In the genomic region with DNA sequence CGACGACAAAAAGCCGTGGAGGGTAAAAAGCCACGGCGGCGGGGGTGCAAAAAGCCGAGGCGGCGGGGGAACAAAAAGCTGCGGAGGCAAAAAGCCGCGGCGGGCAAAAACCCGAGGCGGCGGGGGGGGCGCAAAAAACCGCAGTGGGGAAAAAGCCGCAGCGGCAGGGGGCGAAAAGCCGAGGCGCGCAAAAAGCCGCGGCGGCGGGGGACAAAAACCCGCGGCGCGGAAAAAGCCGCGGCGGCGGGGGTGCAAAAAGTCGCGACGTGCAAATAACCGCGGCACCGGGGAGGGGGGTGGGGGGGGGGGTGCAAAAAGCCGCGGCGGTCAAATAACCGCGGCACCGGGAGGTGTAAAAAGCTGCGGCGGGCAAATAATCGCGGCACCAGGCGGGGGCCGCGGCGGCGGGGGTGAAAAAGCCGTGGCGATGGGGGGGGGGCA, we compare ENCODE assay signal across 10 cellular contexts.
DNase-seq lines count a peak whose midpoint lies in the region; ATAC-seq and TF ChIP-seq lines count a peak whose summit lies in the region.
"Had no signal": no experiment of that assay in that cellular context is flagged by ENCODE, and none has a peak within 500 bp of the region (broad histone marks: within the 10 kb centered on the region; RNA-seq: fewer than 3 reads in every experiment).

No MANE protein-coding gene starts in this region.

- H3K4me1 ChIP-seq in IMR-90 (ENCODE audit: control insufficient read depth, insufficient read depth, low read length) (no peaks in the 10 kb centered on the region), ectodermal cell (ENCODE audit: control insufficient read depth, insufficient read depth, low read length) (no peaks in the 10 kb centered on the region), neural progenitor cell (no peaks in the 10 kb centered on the region)

- no peak overlapping the region for H3K4ac ChIP-seq in IMR-90 (ENCODE audit: low read depth, low read length)

- H3K4me2 ChIP-seq in IMR-90 (ENCODE audit: low read depth, low read length) = no peak overlapping the region
- peak overlapping the region; percentile 64 for H3K4me2 ChIP-seq in neural progenitor cell

- H3K27me3 ChIP-seq in IMR-90 (ENCODE audit: control insufficient read depth, insufficient read depth, low read length) = no peaks in the 10 kb centered on the region; the same call in 1 of the 2 replicates
- peaks cover 16% of the 10 kb centered on the region for H3K27me3 ChIP-seq in ectodermal cell (ENCODE audit: control insufficient read depth, insufficient read depth, low read length, poor library complexity, severe bottlenecking)
- peaks cover 70% of the 10 kb centered on the region for H3K27me3 ChIP-seq in neural progenitor cell

- no peak overlapping the region for H2BK20ac ChIP-seq in IMR-90 (ENCODE audit: low read depth, low read length)

- ATAC-seq in IMR-90 (ENCODE audit: low read depth) = no peak

- no peak overlapping the region for H2AK9ac ChIP-seq in IMR-90 (replicated peaks; ENCODE audit: low read depth, low read length, poor library complexity)

- no peaks in the 10 kb centered on the region for H3K79me2 ChIP-seq in neural progenitor cell (ENCODE audit: low read depth)

- no peak for DNase-seq in AG04449 (ENCODE audit: low read depth, low spot score)
- no peak for DNase-seq in IMR-90
- no peak for DNase-seq in neural progenitor cell (ENCODE audit: low spot score)
- DNase-seq in caudate nucleus (lab: John Stamatoyannopoulos, UW) = no peak
- DNase-seq in NOMO-1 treated with dmso at 0.1 percent for 144 hours (lab: John Stamatoyannopoulos, UW; ENCODE audit: unreplicated experiment) = no peak
- DNase-seq in NOMO-1 treated with DMSO at 0.1 percent for 48 hours (lab: John Stamatoyannopoulos, UW; ENCODE audit: unreplicated experiment) = no peak
- no peak for DNase-seq in activated CD4-positive, alpha-beta T cell treated with anti-CD3 and anti-CD28 coated beads for 1 hour
- DNase-seq: DND-41, MV-4-11 had no signal

- H3K79me1 ChIP-seq in IMR-90 (ENCODE audit: low read depth in 1 of 2, low read length in 2 of 2) = no peaks in the 10 kb centered on the region

- CTCF ChIA-PET in AG04449 (lab: Yijun Ruan, JAX) = no interaction called here
- CTCF ChIA-PET in IMR-90 (lab: Yijun Ruan, JAX) = no interaction called here

- no peaks in the 10 kb centered on the region for H3K9me3 Mint-ChIP-seq in neural progenitor cell

- H4K5ac ChIP-seq in IMR-90 (ENCODE audit: low read depth, low read length) = no peak overlapping the region

- POLR2A ChIA-PET in AG04449 (lab: Yijun Ruan, JAX) (no interaction called here), IMR-90 (lab: Charles Lee; ENCODE audit: unreplicated experiment) (no interaction called here)

- no peak overlapping the region for H4K91ac ChIP-seq in IMR-90 (ENCODE audit: insufficient read depth, low read depth, low read length)

- in situ Hi-C loops in IMR-90 (cut with MboI; ENCODE audit: low sequenced_read_pairs) = no loop called here

- no peak overlapping the region for H3K27ac ChIP-seq in IMR-90 (ENCODE audit: insufficient read depth, low read length)
- no peak overlapping the region for H3K27ac ChIP-seq in ectodermal cell (ENCODE audit: insufficient read depth, low read depth, low read length, poor library complexity, severe bottlenecking)
- H3K27ac ChIP-seq in neural progenitor cell = no peak overlapping the region
- H3K27ac ChIP-seq in caudate nucleus (ENCODE audit: low read depth, low read length) = no peak overlapping the region

- H2BK5ac ChIP-seq in IMR-90 (ENCODE audit: low read depth, low read length, poor library complexity, severe bottlenecking) = no peak overlapping the region

- no peak overlapping the region for H2BK120ac ChIP-seq in IMR-90 (ENCODE audit: low read depth, low read length)

- H3K4me3 ChIP-seq in AG04449 (ENCODE audit: low read depth, low read length) = 0 out of 2 replicates have a peak overlapping the region, but pooled peaks have one; percentile 6
- H3K4me3 ChIP-seq in IMR-90 (ENCODE audit: insufficient read depth, low read depth, low read length) = peak overlapping the region; percentile 43; the same call in 1 of the 2 replicates
- H3K4me3 ChIP-seq in ectodermal cell (ENCODE audit: insufficient read depth, low read depth, low read length) = peak overlapping the region; percentile 26
- H3K4me3 ChIP-seq in neural progenitor cell = peak overlapping the region; percentile 52

- no peaks in the 10 kb centered on the region for H3K36me3 ChIP-seq in IMR-90 (ENCODE audit: control insufficient read depth, insufficient read depth, low read length)
- H3K36me3 ChIP-seq in ectodermal cell (ENCODE audit: control insufficient read depth, insufficient read depth, low read length) = no peaks in the 10 kb centered on the region
- H3K36me3 ChIP-seq in neural progenitor cell = no peaks in the 10 kb centered on the region

- intact Hi-C loops in IMR-90 (cut with micrococcal nuclease) = no loop called here

- H3K9me1 ChIP-seq in IMR-90 (ENCODE audit: insufficient read depth, low read length) = no peaks in the 10 kb centered on the region

- BruUV-seq in IMR-90 (replicated peaks; lab: Mats Ljungman, UMichigan) = no TSS peak

- H3K9me3 ChIP-seq in IMR-90 (ENCODE audit: control insufficient read depth, insufficient read depth, low read length) (no peaks in the 10 kb centered on the region), ectodermal cell (ENCODE audit: control insufficient read depth, low read length) (no peaks in the 10 kb centered on the region), neural progenitor cell (ENCODE audit: low read depth) (no peaks in the 10 kb centered on the region)

- H3F3A ChIP-seq in neural progenitor cell (ENCODE audit: low read depth) = no peaks in the 10 kb centered on the region

- H3K27ac Mint-ChIP-seq in neural progenitor cell = no peak overlapping the region

- H3K4me3 Mint-ChIP-seq in neural progenitor cell = peak overlapping the region; percentile 72

- H3K23ac ChIP-seq in IMR-90 (ENCODE audit: low read depth, low read length) = no peak overlapping the region

- no peak overlapping the region for H3K18ac ChIP-seq in IMR-90 (ENCODE audit: low read depth, low read length)

- no peak overlapping the region for H3K14ac ChIP-seq in IMR-90 (replicated peaks; ENCODE audit: low read depth, low read length)

- TF ChIP-seq CTCF in AG04449 (IDR thresholded peaks at IDR 0.05; ENCODE audit: insufficient read depth, low read length, missing control alignments) (no peak), IMR-90 (conservative IDR thresholded peaks at IDR 0.05; ENCODE audit: low read depth, low read length) (no peak), neural progenitor cell (IDR thresholded peaks at IDR 0.05) (no peak)

- H3K36me3 Mint-ChIP-seq in neural progenitor cell = no peaks in the 10 kb centered on the region

- no peak overlapping the region for H4K8ac ChIP-seq in IMR-90 (ENCODE audit: low read depth in 2 of 2, low read length in 2 of 2)

- no peak overlapping the region for H3K56ac ChIP-seq in IMR-90 (ENCODE audit: extremely low read depth, insufficient read depth, low read length)

- TF ChIP-seq POLR2A in IMR-90 (IDR thresholded peaks at IDR 0.05; ENCODE audit: low read depth, low read length) = no peak

- dilution Hi-C loops in IMR-90 (cut with HindIII; ENCODE audit: low sequenced_read_pairs, unreplicated experiment) = no loop called here

- no peak overlapping the region for H2AK5ac ChIP-seq in IMR-90 (ENCODE audit: low read depth, low read length)

- H4K20me1 ChIP-seq in IMR-90 (ENCODE audit: insufficient read depth, low read length) = no peaks in the 10 kb centered on the region
- no peaks in the 10 kb centered on the region for H4K20me1 ChIP-seq in neural progenitor cell (ENCODE audit: low read depth)

- WGBS in IMR-90 (ENCODE audit: extremely low coverage in 2 of 2, insufficient read length in 1 of 2), 2 experiments = no CpG with 5 or more reads among the region's 59 CpGs
- 1 to 2% methylated on average over 45 to 59 of the region's 59 CpGs for WGBS in ectodermal cell, 2 experiments

- peaks cover 3% of the 10 kb centered on the region for H3K4me1 Mint-ChIP-seq in neural progenitor cell

- TF ChIP-seq RAD21 in IMR-90 (IDR thresholded peaks at IDR 0.05; ENCODE audit: low read length) = no peak

- H3K9ac ChIP-seq in IMR-90 (ENCODE audit: low read depth, low read length) (no peak overlapping the region), neural progenitor cell (no peak overlapping the region)

- H2BK15ac ChIP-seq in IMR-90 (ENCODE audit: low read depth, low read length) = no peak overlapping the region

- H2AFZ ChIP-seq in IMR-90 (replicated peaks; ENCODE audit: low read length, poor library complexity) = no peak overlapping the region
- H2AFZ ChIP-seq in neural progenitor cell (replicated peaks) = no peak overlapping the region

- H3K27me3 Mint-ChIP-seq in neural progenitor cell (ENCODE audit: insufficient read depth, low read depth) = no peaks in the 10 kb centered on the region

TF ChIP-seq in IMR-90, 13 proteins besides CTCF, POLR2A, EP300 and RAD21:
- no peak for TF ChIP-seq SMC3 (IDR thresholded peaks at IDR 0.05; ENCODE audit: low read depth, low read length)
